Comparison of ENCODE assay signal across 17 cellular contexts in genomic region chr14:28297559-28297958, GRCh38.
"Had no signal": no experiment of that assay in that cellular context is flagged by ENCODE, and none has a peak within 500 bp of the region (broad histone marks: within the 10 kb centered on the region; RNA-seq: fewer than 3 reads in every experiment).

No MANE protein-coding gene starts in this region.

- ATAC-seq: activated T-helper 17 cell treated with anti-CD3 and anti-CD28 coated beads, Interleukin-2, amount 50 U/mL, for 72 hours; foreskin keratinocyte; left lung; natural killer cell had no signal

- H3K36me3 ChIP-seq: left lung, spleen, tibial nerve had no signal

- H3K27ac ChIP-seq: coronary artery, foreskin keratinocyte, left lung, spleen, tibial nerve had no signal

- H3K4me3 ChIP-seq: coronary artery, left lung, spleen, tibial nerve had no signal

- H3K4me1 ChIP-seq: foreskin keratinocyte, left lung, spleen, tibial nerve had no signal

- H3K27me3 ChIP-seq: foreskin keratinocyte, left lung, spleen, tibial nerve had no signal

- DNase-seq: activated CD4-positive, alpha-beta T cell treated with anti-CD3 and anti-CD28 coated beads for 1 hour; activated CD4-positive, alpha-beta T cell treated with anti-CD3 and anti-CD28 coated beads, Interleukin-2, amount 50 U/mL, for 1 hour; activated CD8-positive, alpha-beta memory T cell treated with anti-CD3 and anti-CD28 coated beads for 24 hours; activated CD8-positive, alpha-beta memory T cell treated with anti-CD3 and anti-CD28 coated beads, Interleukin-2, amount 50 U/mL, for 4 hours; activated naive CD8-positive, alpha-beta T cell treated with anti-CD3 and anti-CD28 coated beads for 36 hours; activated T-cell treated with anti-CD3 and anti-CD28 coated beads, Interleukin-2, amount 50 U/mL, for 24 hours; endodermal cell; foreskin keratinocyte; natural killer cell; spleen; stimulated activated CD4-positive, alpha-beta T cell treated with anti-CD3 and anti-CD28 coated beads, Interleukin-4, amount 100 ng/mL, for 1 hour; stimulated activated naive CD4-positive, alpha-beta T cell treated with Interleukin-2 at 50 U/mL for 16 hours; T-helper 1 cell had no signal
